Comparison of ENCODE assay signal across 13 cellular contexts in genomic region chr6:135703621-135704020, GRCh38.
A peak's percentile ranks its signal among the peaks of the same experiment; 100 is the strongest.
DNase-seq lines count a peak whose midpoint lies in the region; ATAC-seq, FAIRE-seq and TF ChIP-seq lines count a peak whose summit lies in the region.
"Had no signal": no experiment of that assay in that cellular context is flagged by ENCODE, and none has a peak within 500 bp of the region (broad histone marks: within the 10 kb centered on the region; RNA-seq: fewer than 3 reads in every experiment).

No MANE protein-coding gene starts in this region.

- ATAC-seq in GM21825 (IDR thresholded peaks at IDR 0.05; ENCODE audit: unreplicated experiment): peak; percentile 82
- peak; percentile 92 for ATAC-seq in HG03565 (IDR thresholded peaks at IDR 0.05; ENCODE audit: unreplicated experiment)
- ATAC-seq in memory B cell (ENCODE audit: low read depth): peak; percentile 42
- ATAC-seq in pancreas: no peak

- H3K4me1 ChIP-seq in Peyer's patch (no peaks in the 10 kb centered on the region), pancreas (no peaks in the 10 kb centered on the region)
- H3K4me1 ChIP-seq: tibial artery had no signal

- intact Hi-C loops in pancreas (cut with DNase I): no loop called here

- H3K27ac Mint-ChIP-seq in memory B cell: no peak overlapping the region

- TF ChIP-seq POLR2A in Peyer's patch (IDR thresholded peaks at IDR 0.05) (no peak), GM12891 (IDR thresholded peaks at IDR 0.05; ENCODE audit: low read depth, low read length) (no peak)

- H3K4me1 Mint-ChIP-seq in memory B cell: peaks cover 4% of the 10 kb centered on the region

- H3K27ac ChIP-seq in Peyer's patch (no peak overlapping the region), pancreas (no peak overlapping the region)
- H3K27ac ChIP-seq: 22Rv1, tibial artery had no signal

- H3K4me3 ChIP-seq in Peyer's patch: no peak overlapping the region
- H3K4me3 ChIP-seq in pancreas: no peak overlapping the region
- H3K4me3 ChIP-seq: tibial artery had no signal

- H3K4me3 Mint-ChIP-seq in memory B cell: no peak overlapping the region

- no peaks in the 10 kb centered on the region for H3K9me3 Mint-ChIP-seq in memory B cell

- H3K36me3 ChIP-seq in Peyer's patch (no peaks in the 10 kb centered on the region), pancreas (no peaks in the 10 kb centered on the region)
- H3K36me3 ChIP-seq: tibial artery had no signal

- no peak for TF ChIP-seq CTCF in Peyer's patch (IDR thresholded peaks at IDR 0.05)
- no peak for TF ChIP-seq CTCF in pancreas (IDR thresholded peaks at IDR 0.05)

- H3K27me3 ChIP-seq in Peyer's patch: no peaks in the 10 kb centered on the region
- no peaks in the 10 kb centered on the region for H3K27me3 ChIP-seq in pancreas
- H3K27me3 ChIP-seq: tibial artery had no signal

- FAIRE-seq in GM12891 (lab: Jason Lieb, UNC) (no peak), pancreas (lab: Jason Lieb, UNC) (no peak)
- FAIRE-seq: TTC549 had no signal

- H3K9me3 ChIP-seq in Peyer's patch: no peaks in the 10 kb centered on the region
- no peaks in the 10 kb centered on the region for H3K9me3 ChIP-seq in pancreas
- H3K9me3 ChIP-seq: tibial artery had no signal

- peak; percentile 71 for DNase-seq in SIG-M5 treated with dmso at 0.1 percent for 504 hours (lab: John Stamatoyannopoulos, UW; ENCODE audit: unreplicated experiment)
- no peak for DNase-seq in SIG-M5 (lab: John Stamatoyannopoulos, UW)
- no peak for DNase-seq in memory B cell (ENCODE audit: low spot score in 2 of 2)
- no peak for DNase-seq in Peyer's patch
- DNase-seq in GM12891 (ENCODE audit: insufficient read length, low spot score): no peak
- no peak for DNase-seq in pancreas
- DNase-seq: cerebellar nuclear complex, NCI-H1048, tibial artery had no signal

- peaks cover 2% of the 10 kb centered on the region for H3K27me3 Mint-ChIP-seq in memory B cell

- 92 to 93% methylated on average over 3 of the region's 3 CpGs for WGBS in pancreas, 2 donors

- H3K36me3 Mint-ChIP-seq in memory B cell: no peaks in the 10 kb centered on the region

TF ChIP-seq in GM12891, 5 proteins besides CTCF, POLR2A, EP300 and RAD21:
- no peak for TF ChIP-seq SPI1 (IDR thresholded peaks at IDR 0.05; ENCODE audit: low read depth, low read length)
- no peak for TF ChIP-seq TAF1 (IDR thresholded peaks at IDR 0.05; ENCODE audit: low read depth, low read length)
- no peak for TF ChIP-seq PAX5 (IDR thresholded peaks at IDR 0.05; ENCODE audit: insufficient read depth, low read length, severe bottlenecking)
- no peak for TF ChIP-seq POLR2AphosphoS5 (IDR thresholded peaks at IDR 0.05; ENCODE audit: low read depth, low read length)
- TF ChIP-seq POU2F2 (IDR thresholded peaks at IDR 0.05; ENCODE audit: low read depth, low read length): no peak

Comparison
In these comparisons a context has a peak if more than half of its experiments do, and no peak if none do; other contexts are left out.
1. ATAC-seq: peak in GM21825 (single experiment), HG03565 (single experiment) and memory B cell (single experiment); none in pancreas (0 of 4).